In genomic region chr12:49899286-49899843, GRCh38 we compare ENCODE assay signal across 24 cellular contexts. TPM values are rescaled to one million over a fixed set of nuclear protein-coding genes. Genes with fewer than 3 reads are reported as not detected.
DNase-seq lines count a peak whose midpoint lies in the region; ATAC-seq, FAIRE-seq and TF ChIP-seq lines count a peak whose summit lies in the region.
"Had no signal": no experiment of that assay in that cellular context is flagged by ENCODE, and none has a peak within 500 bp of the region (broad histone marks: within the 10 kb centered on the region; RNA-seq: fewer than 3 reads in every experiment).

No MANE protein-coding gene starts in this region.

- intact Hi-C loops in kidney (cut with DNase I) (no loop called here), posterior vena cava (cut with DNase I) (no loop called here), MCF 10A (cut with micrococcal nuclease) (no loop called here)

- no peak for DNase-seq in stimulated activated naive CD8-positive, alpha-beta T cell treated with anti-CD3 and anti-CD28 coated beads, Interleukin-15, amount 100 ng/mL, for 72 hours
- DNase-seq in kidney (peak; percentile 14), posterior vena cava (ENCODE audit: low spot score) (peak; percentile 38), germinal center (ENCODE audit: low spot score) (no peak), ecto neural progenitor cell (ENCODE audit: low spot score) (no peak), MCF 10A (ENCODE audit: unreplicated experiment) (no peak), substantia nigra (lab: John Stamatoyannopoulos, UW) (no peak)
- DNase-seq: 8988T; BE2C; C1 segment of cervical spinal cord; Caco-2; CD4-positive, alpha-beta T cell; GDM1; GM23248; HCEC 1CT; IMR-90 had no signal

- H3K36me3 Mint-ChIP-seq in stimulated activated naive CD8-positive, alpha-beta T cell treated with anti-CD3 and anti-CD28 coated beads, Interleukin-15, Interleukin-2, amounts not matched to agents 100 ng/mL and 50 ng/mL, for 24 hours (ENCODE audit: low read depth) = no peaks in the 10 kb centered on the region
- H3K36me3 Mint-ChIP-seq in MCF 10A (ENCODE audit: insufficient read depth, unreplicated experiment) = no peaks in the 10 kb centered on the region

- no peaks in the 10 kb centered on the region for H3K9me3 ChIP-seq in kidney (ENCODE audit: control insufficient read depth in 1 of 2, low read length in 2 of 2)
- H3K9me3 ChIP-seq: BE2C, Caco-2 had no signal

- H3K4me3 ChIP-seq in kidney (ENCODE audit: low read length in 2 of 2) = no peak overlapping the region
- H3K4me3 ChIP-seq: GM23248 had no signal

- TF ChIP-seq CTCF in kidney (IDR thresholded peaks at IDR 0.05; ENCODE audit: borderline replicate concordance, extremely low read depth, insufficient read depth) = no peak
- no peak for TF ChIP-seq CTCF in MCF 10A (IDR thresholded peaks at IDR 0.05; ENCODE audit: unreplicated experiment)

- no peak for FAIRE-seq in kidney (lab: Jason Lieb, UNC)
- FAIRE-seq: D721Med, GM12892, GM18507, H54 had no signal

- H3K9me3 Mint-ChIP-seq in stimulated activated naive CD8-positive, alpha-beta T cell treated with anti-CD3 and anti-CD28 coated beads, Interleukin-15, Interleukin-2, amounts not matched to agents 100 ng/mL and 50 ng/mL, for 24 hours = no peaks in the 10 kb centered on the region
- no peaks in the 10 kb centered on the region for H3K9me3 Mint-ChIP-seq in stimulated activated naive CD8-positive, alpha-beta T cell treated with anti-CD3 and anti-CD28 coated beads, Interleukin-15, amount 100 ng/mL, for 72 hours
- H3K9me3 Mint-ChIP-seq in MCF 10A (ENCODE audit: unreplicated experiment) = no peaks in the 10 kb centered on the region
- H3K9me3 Mint-ChIP-seq: CD4-positive, alpha-beta T cell had no signal

- peak overlapping the region; percentile 42 for H3K27ac Mint-ChIP-seq in stimulated activated naive CD8-positive, alpha-beta T cell treated with anti-CD3 and anti-CD28 coated beads, Interleukin-15, Interleukin-2, amounts not matched to agents 100 ng/mL and 50 ng/mL, for 24 hours
- no peak overlapping the region for H3K27ac Mint-ChIP-seq in stimulated activated naive CD8-positive, alpha-beta T cell treated with anti-CD3 and anti-CD28 coated beads, Interleukin-15, amount 100 ng/mL, for 72 hours
- no peak overlapping the region for H3K27ac Mint-ChIP-seq in MCF 10A (ENCODE audit: low read depth, unreplicated experiment)
- H3K27ac Mint-ChIP-seq: CD4-positive, alpha-beta T cell had no signal

- no peaks in the 10 kb centered on the region for H3K36me3 ChIP-seq in kidney (ENCODE audit: control insufficient read depth in 1 of 2, insufficient read depth in 2 of 2, low read length in 2 of 2)
- H3K36me3 ChIP-seq: BE2C had no signal

- peaks cover 2% of the 10 kb centered on the region for H3K27me3 Mint-ChIP-seq in stimulated activated naive CD8-positive, alpha-beta T cell treated with anti-CD3 and anti-CD28 coated beads, Interleukin-15, Interleukin-2, amounts not matched to agents 100 ng/mL and 50 ng/mL, for 24 hours
- H3K27me3 Mint-ChIP-seq in stimulated activated naive CD8-positive, alpha-beta T cell treated with anti-CD3 and anti-CD28 coated beads, Interleukin-15, amount 100 ng/mL, for 72 hours = peaks cover 4% of the 10 kb centered on the region
- peaks cover 22% of the 10 kb centered on the region for H3K27me3 Mint-ChIP-seq in MCF 10A (ENCODE audit: insufficient read depth, unreplicated experiment)

- ATAC-seq in stimulated activated naive CD8-positive, alpha-beta T cell treated with anti-CD3 and anti-CD28 coated beads, Interleukin-15, amount 100 ng/mL, for 72 hours = no peak

- H3K9ac ChIP-seq in kidney (ENCODE audit: low read length in 2 of 2) = no peak overlapping the region
- H3K9ac ChIP-seq: GM23248 had no signal

- H3K27ac ChIP-seq in kidney (ENCODE audit: low read depth in 2 of 2, low read length in 2 of 2) = no peak overlapping the region
- no peak overlapping the region for H3K27ac ChIP-seq in substantia nigra (ENCODE audit: low read depth, low read length, poor library complexity, severe bottlenecking)
- H3K27ac ChIP-seq: GM23248, HL-60 had no signal

- CTCF ChIA-PET in MCF 10A (lab: Yijun Ruan, JAX) = interaction anchor here (1.1 kb wide), 1 partner anchor 14 kb away, joined by 4 read pairs; no protein-coding TSS in a partner anchor

- POLR2A ChIA-PET in MCF 10A (lab: Yijun Ruan, JAX) = interaction anchor here (1.1 kb wide), 1 partner anchor 167 kb away, joined by 3 read pairs; no protein-coding TSS in a partner anchor

- peaks cover 6% of the 10 kb centered on the region for H3K4me1 Mint-ChIP-seq in stimulated activated naive CD8-positive, alpha-beta T cell treated with anti-CD3 and anti-CD28 coated beads, Interleukin-15, Interleukin-2, amounts not matched to agents 100 ng/mL and 50 ng/mL, for 24 hours (ENCODE audit: low read depth)
- peaks cover 15% of the 10 kb centered on the region for H3K4me1 Mint-ChIP-seq in stimulated activated naive CD8-positive, alpha-beta T cell treated with anti-CD3 and anti-CD28 coated beads, Interleukin-15, amount 100 ng/mL, for 72 hours
- H3K4me1 Mint-ChIP-seq in MCF 10A (ENCODE audit: insufficient read depth, unreplicated experiment) = no peaks in the 10 kb centered on the region

- BruUV-seq in MCF 10A (replicated peaks; lab: Mats Ljungman, UMichigan) = no TSS peak

- H3K4me1 ChIP-seq in kidney (ENCODE audit: control insufficient read depth in 1 of 2, insufficient read depth in 1 of 2, low read depth in 1 of 2, low read length in 2 of 2) = peaks cover 5 to 6% of the 10 kb centered on the region in 2 donors

- H3K4me3 Mint-ChIP-seq in stimulated activated naive CD8-positive, alpha-beta T cell treated with anti-CD3 and anti-CD28 coated beads, Interleukin-15, Interleukin-2, amounts not matched to agents 100 ng/mL and 50 ng/mL, for 24 hours = no peak overlapping the region
- H3K4me3 Mint-ChIP-seq in stimulated activated naive CD8-positive, alpha-beta T cell treated with anti-CD3 and anti-CD28 coated beads, Interleukin-15, amount 100 ng/mL, for 72 hours = no peak overlapping the region
- H3K4me3 Mint-ChIP-seq in MCF 10A (ENCODE audit: unreplicated experiment) = no peak overlapping the region
- H3K4me3 Mint-ChIP-seq: CD4-positive, alpha-beta T cell had no signal

RNA-seq across cellular contexts. Expression of gene FAIM2, which starts 4.3 kb away (rescaled TPM):
- total RNA-seq in kidney (5.5 TPM), posterior vena cava (1 to 10 TPM; 1.8 to 2.5 TPM), MCF 10A (2022) (not detected in 2 replicates)
- polyA plus RNA-seq in kidney (ENCODE audit: insufficient read depth, low read depth, low replicate concordance) = 1.3 TPM
- total RNA-seq: CD4-positive, alpha-beta T cell; HT1080 had no signal

RNA-seq across cellular contexts. Expression of gene AQP2, which starts 51.2 kb away (rescaled TPM):
- total RNA-seq in kidney (122 TPM), posterior vena cava (under 1 TPM; 0.33 to 0.42 TPM), MCF 10A (2022) (not detected in 2 replicates)
- 666 TPM for polyA plus RNA-seq in kidney (ENCODE audit: insufficient read depth, low read depth, low replicate concordance)
- total RNA-seq: Caco-2; CD4-positive, alpha-beta T cell; Daoy; GM23248; HT1080; IMR-90 had no signal
- polyA plus RNA-seq: GM23248, IMR-90 had no signal

RNA-seq across cellular contexts. Expression of gene BCDIN3D, which starts 56.5 kb away (rescaled TPM):
- total RNA-seq in kidney = 5.1 TPM
- polyA plus RNA-seq in kidney (ENCODE audit: insufficient read depth, low read depth, low replicate concordance) = 4.6 TPM
- 1 to 10 TPM; 2.5 to 4.0 TPM for total RNA-seq in posterior vena cava
- total RNA-seq in MCF 10A (2022) = 6.2 and 8.2 TPM in 2 replicates

Comparison
In these comparisons a context has a peak if more than half of its experiments do, and no peak if none do; other contexts are left out.
1. DNase-seq: peak in kidney (single experiment) and posterior vena cava (single experiment); none in stimulated activated naive CD8-positive, alpha-beta T cell treated with anti-CD3 and anti-CD28 coated beads, Interleukin-15, amount 100 ng/mL, for 72 hours (0 of 2), germinal center (single experiment), ecto neural progenitor cell (single experiment), MCF 10A (single experiment) and substantia nigra (0 of 49).
2. RNA of gene AQP2, which starts 51.2 kb away (total RNA-seq): 122 TPM in kidney (single experiment); 0.33 to 0.42 TPM in posterior vena cava and not detected in MCF 10A; every median in the first group is over 10 times any median in the second.